ENCODE assay signal across 39 cellular contexts in the genomic region with DNA sequence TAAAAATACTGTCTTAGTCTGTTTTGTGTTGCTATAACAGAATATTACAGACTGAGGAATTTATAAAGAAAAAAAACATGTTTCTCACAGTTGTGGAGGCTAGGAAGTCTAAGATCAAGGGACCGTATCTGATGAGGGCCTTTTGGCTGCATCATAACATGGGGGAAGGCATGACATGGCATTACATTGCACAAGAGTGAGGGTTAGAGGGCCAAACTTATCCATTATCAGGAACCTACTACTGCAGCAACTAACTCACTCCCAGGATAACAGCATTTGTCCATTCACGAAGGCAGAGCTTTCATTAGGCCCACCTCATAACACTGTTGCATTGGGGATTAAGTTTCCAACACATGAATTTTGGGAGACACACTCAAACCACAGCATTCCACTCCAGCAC. TPM values are rescaled to one million over a fixed set of nuclear protein-coding genes. Genes with fewer than 3 reads are reported as not detected.
"Had no signal": no experiment of that assay in that cellular context is flagged by ENCODE, and none has a peak within 500 bp of the region (broad histone marks: within the 10 kb centered on the region; RNA-seq: fewer than 3 reads in every experiment).

No MANE protein-coding gene starts in this region.

- H3K4me3 Mint-ChIP-seq: activated naive CD4-positive, alpha-beta T cell treated with anti-CD3 and anti-CD28 coated beads for 36 hours; activated naive CD4-positive, alpha-beta T cell treated with anti-CD3 and anti-CD28 coated beads, Interleukin-2, amount 10 ng/mL, durations not matched to agents 7 days and 5 days; activated naive CD4-positive, alpha-beta T cell treated with anti-CD3 and anti-CD28 coated beads, Interleukin-2, amount 50 U/mL, for 24 hours; activated naive CD8-positive, alpha-beta T cell; activated naive CD8-positive, alpha-beta T cell treated with anti-CD3 and anti-CD28 coated beads for 36 hours; activated naive CD8-positive, alpha-beta T cell treated with anti-CD3 and anti-CD28 coated beads, Interleukin-2, amount 10 ng/mL, durations not matched to agents 7 days and 5 days; activated naive CD8-positive, alpha-beta T cell treated with anti-CD3 and anti-CD28 coated beads, Interleukin-2, amount 50 U/mL, for 24 hours; activated T-cell treated with anti-CD3 and anti-CD28 coated beads, Interleukin-2, amount 50 U/mL, for 24 hours; activated T-cell treated with anti-CD3 and anti-CD28 coated beads, Interleukin-2, amount 50 U/mL, for 4 hours; activated T-cell treated with anti-CD3 and anti-CD28 coated beads, Interleukin-2, amount 50 U/mL, for 72 hours; activated T-helper 1 cell treated with anti-CD3 and anti-CD28 coated beads, Interleukin-12 subunit alpha, Interleukin-12 subunit beta, Interleukin-2, Interleukin-4 antibody, amounts not matched to agents 30 ng/mL and 10 ng/mL and 1 ng/mL, durations not matched to agents 14 hours and 24 hours and 36 hours; activated T-helper 17 cell treated with anti-CD3 and anti-CD28 coated beads, Interleukin-2, amount 50 U/mL, for 72 hours; brain; central memory CD8-positive, alpha-beta T cell had no signal

- H3K27me3 Mint-ChIP-seq: activated naive CD4-positive, alpha-beta T cell treated with anti-CD3 and anti-CD28 coated beads, Interleukin-2, amount 10 ng/mL, durations not matched to agents 7 days and 5 days; brain had no signal

- H3K36me3 ChIP-seq: adrenal gland, ascending aorta, brain microvascular endothelial cell, breast epithelium, cardiac muscle cell had no signal

- H3K27ac ChIP-seq: adrenal gland, ascending aorta, body of pancreas, brain microvascular endothelial cell, breast epithelium, cardiac muscle cell had no signal

- ATAC-seq: activated naive CD4-positive, alpha-beta T cell treated with anti-CD3 and anti-CD28 coated beads, Interleukin-2, amount 50 U/mL, for 72 hours; activated naive CD8-positive, alpha-beta T cell treated with anti-CD3 and anti-CD28 coated beads, Interleukin-2, amount 50 U/mL, for 24 hours; activated T-cell treated with anti-CD3 and anti-CD28 coated beads, Interleukin-2, amount 50 U/mL, for 4 hours; activated T-cell treated with anti-CD3 and anti-CD28 coated beads, Interleukin-2, amount 50 U/mL, for 72 hours; activated T-helper 17 cell treated with anti-CD3 and anti-CD28 coated beads, Interleukin-2, amount 50 U/mL, for 72 hours; body of pancreas had no signal

- H3K9me3 Mint-ChIP-seq: activated naive CD4-positive, alpha-beta T cell treated with anti-CD3 and anti-CD28 coated beads, Interleukin-2, amount 10 ng/mL, durations not matched to agents 7 days and 5 days; activated naive CD4-positive, alpha-beta T cell treated with anti-CD3 and anti-CD28 coated beads, Interleukin-2, amount 50 U/mL, for 72 hours; activated naive CD8-positive, alpha-beta T cell treated with anti-CD3 and anti-CD28 coated beads, Interleukin-2, amount 10 ng/mL, durations not matched to agents 7 days and 5 days; activated naive CD8-positive, alpha-beta T cell treated with anti-CD3 and anti-CD28 coated beads, Interleukin-2, amount 50 U/mL, for 24 hours; activated T-cell treated with anti-CD3 and anti-CD28 coated beads, Interleukin-2, amount 50 U/mL, for 24 hours; activated T-cell treated with anti-CD3 and anti-CD28 coated beads, Interleukin-2, amount 50 U/mL, for 72 hours; activated T-helper 1 cell treated with anti-CD3 and anti-CD28 coated beads, Interleukin-12 subunit alpha, Interleukin-12 subunit beta, Interleukin-2, Interleukin-4 antibody, amounts not matched to agents 30 ng/mL and 10 ng/mL and 1 ng/mL, durations not matched to agents 14 hours and 24 hours and 36 hours; activated T-helper 17 cell treated with anti-CD3 and anti-CD28 coated beads, Interleukin-2, amount 50 U/mL, for 72 hours; activated T-helper 2 cell treated with anti-CD3 and anti-CD28 coated beads, Interferon-gamma antibody, Interleukin-2, Interleukin-4, amounts not matched to agents 10 μg/mL and 5 μg/mL and 100 μg/mL, durations not matched to agents 14 hours and 24 hours and 36 hours; central memory CD8-positive, alpha-beta T cell had no signal

- H3K27me3 ChIP-seq: adrenal gland, ascending aorta, body of pancreas, brain microvascular endothelial cell, breast epithelium, cardiac muscle cell had no signal

- H3K4me1 Mint-ChIP-seq: activated naive CD4-positive, alpha-beta T cell treated with anti-CD3 and anti-CD28 coated beads, Interleukin-2, amount 10 ng/mL, durations not matched to agents 7 days and 5 days; activated naive CD4-positive, alpha-beta T cell treated with anti-CD3 and anti-CD28 coated beads, Interleukin-2, amount 50 U/mL, for 24 hours; activated naive CD8-positive, alpha-beta T cell treated with anti-CD3 and anti-CD28 coated beads for 36 hours; activated naive CD8-positive, alpha-beta T cell treated with anti-CD3 and anti-CD28 coated beads, Interleukin-2, amount 10 ng/mL, durations not matched to agents 7 days and 5 days; activated naive CD8-positive, alpha-beta T cell treated with anti-CD3 and anti-CD28 coated beads, Interleukin-2, amount 50 U/mL, for 24 hours; activated T-helper 17 cell treated with anti-CD3 and anti-CD28 coated beads, Interleukin-2, amount 50 U/mL, for 72 hours; brain; central memory CD8-positive, alpha-beta T cell had no signal

- DNase-seq: activated effector memory CD4-positive, alpha-beta T cell treated with anti-CD3 and anti-CD28 coated beads, Interleukin-2, amount 50 U/mL, for 16 hours; activated effector memory CD4-positive, alpha-beta T cell treated with Interleukin-2 at 50 U/mL for 16 hours; activated gamma-delta T cell; activated gamma-delta T cell treated with Interleukin-2 at 50 U/mL for 16 hours; activated naive CD4-positive, alpha-beta T cell; activated naive CD4-positive, alpha-beta T cell treated with anti-CD3 and anti-CD28 coated beads for 36 hours; activated naive CD4-positive, alpha-beta T cell treated with anti-CD3 and anti-CD28 coated beads, Interleukin-2, amount 10 ng/mL, durations not matched to agents 7 days and 5 days; activated naive CD4-positive, alpha-beta T cell treated with anti-CD3 and anti-CD28 coated beads, Interleukin-2, amount 50 U/mL, for 16 hours; activated naive CD4-positive, alpha-beta T cell treated with Interleukin-2 at 50 U/mL for 16 hours; activated naive CD8-positive, alpha-beta T cell treated with anti-CD3 and anti-CD28 coated beads for 36 hours; activated naive CD8-positive, alpha-beta T cell treated with anti-CD3 and anti-CD28 coated beads, Interleukin-2, amount 10 ng/mL, durations not matched to agents 7 days and 5 days; activated naive CD8-positive, alpha-beta T cell treated with anti-CD3 and anti-CD28 coated beads, Interleukin-2, amount 50 U/mL, for 24 hours; activated T-cell treated with anti-CD3 and anti-CD28 coated beads, Interleukin-2, amount 50 U/mL, for 24 hours; activated T-cell treated with anti-CD3 and anti-CD28 coated beads, Interleukin-2, amount 50 U/mL, for 4 hours; activated T-cell treated with anti-CD3 and anti-CD28 coated beads, Interleukin-2, amount 50 U/mL, for 48 hours; activated T-cell treated with anti-CD3 and anti-CD28 coated beads, Interleukin-2, amount 50 U/mL, for 72 hours; adrenal gland; amniotic stem cell; amygdala; anterior cingulate cortex; aorta; body of pancreas; brain microvascular endothelial cell; caudate nucleus; central memory CD4-positive, alpha-beta T cell; cerebellar nuclear complex had no signal

- H3K27ac Mint-ChIP-seq: activated naive CD4-positive, alpha-beta T cell treated with anti-CD3 and anti-CD28 coated beads for 36 hours; activated naive CD4-positive, alpha-beta T cell treated with anti-CD3 and anti-CD28 coated beads, Interleukin-2, amount 10 ng/mL, durations not matched to agents 7 days and 5 days; activated naive CD4-positive, alpha-beta T cell treated with anti-CD3 and anti-CD28 coated beads, Interleukin-2, amount 50 U/mL, for 24 hours; activated naive CD4-positive, alpha-beta T cell treated with anti-CD3 and anti-CD28 coated beads, Interleukin-2, amount 50 U/mL, for 72 hours; activated naive CD8-positive, alpha-beta T cell; activated naive CD8-positive, alpha-beta T cell treated with anti-CD3 and anti-CD28 coated beads for 36 hours; activated naive CD8-positive, alpha-beta T cell treated with anti-CD3 and anti-CD28 coated beads, Interleukin-2, amount 10 ng/mL, durations not matched to agents 7 days and 5 days; activated naive CD8-positive, alpha-beta T cell treated with anti-CD3 and anti-CD28 coated beads, Interleukin-2, amount 50 U/mL, for 24 hours; activated T-cell treated with anti-CD3 and anti-CD28 coated beads, Interleukin-2, amount 50 U/mL, for 24 hours; activated T-cell treated with anti-CD3 and anti-CD28 coated beads, Interleukin-2, amount 50 U/mL, for 72 hours; activated T-helper 1 cell treated with anti-CD3 and anti-CD28 coated beads, Interleukin-12 subunit alpha, Interleukin-12 subunit beta, Interleukin-2, Interleukin-4 antibody, amounts not matched to agents 30 ng/mL and 10 ng/mL and 1 ng/mL, durations not matched to agents 14 hours and 24 hours and 36 hours; activated T-helper 17 cell treated with anti-CD3 and anti-CD28 coated beads, Interleukin-2, amount 50 U/mL, for 72 hours; activated T-helper 2 cell treated with anti-CD3 and anti-CD28 coated beads, Interferon-gamma antibody, Interleukin-2, Interleukin-4, amounts not matched to agents 10 μg/mL and 5 μg/mL and 100 μg/mL, durations not matched to agents 14 hours and 24 hours and 36 hours; brain had no signal

- H3K9me3 ChIP-seq: adrenal gland, ascending aorta, body of pancreas, breast epithelium had no signal

- H3K36me3 Mint-ChIP-seq: activated naive CD4-positive, alpha-beta T cell treated with anti-CD3 and anti-CD28 coated beads, Interleukin-2, amount 10 ng/mL, durations not matched to agents 7 days and 5 days; activated naive CD4-positive, alpha-beta T cell treated with anti-CD3 and anti-CD28 coated beads, Interleukin-2, amount 50 U/mL, for 24 hours; activated naive CD4-positive, alpha-beta T cell treated with anti-CD3 and anti-CD28 coated beads, Interleukin-2, amount 50 U/mL, for 72 hours; activated naive CD8-positive, alpha-beta T cell; activated naive CD8-positive, alpha-beta T cell treated with anti-CD3 and anti-CD28 coated beads for 36 hours; activated naive CD8-positive, alpha-beta T cell treated with anti-CD3 and anti-CD28 coated beads, Interleukin-2, amount 10 ng/mL, durations not matched to agents 7 days and 5 days; brain had no signal

- H3K4me3 ChIP-seq: adrenal gland, ascending aorta, body of pancreas, breast epithelium, cardiac muscle cell had no signal

- H3K4me1 ChIP-seq: adrenal gland, ascending aorta, body of pancreas, breast epithelium had no signal

- FAIRE-seq: astrocyte, bronchial epithelial cell had no signal

RNA-seq across cellular contexts. Expression of a gene that starts 30.3 kb away (rescaled TPM):
- total RNA-seq: activated naive CD8-positive, alpha-beta T cell treated with anti-CD3 and anti-CD28 coated beads, Interleukin-2, amount 10 ng/mL, durations not matched to agents 7 days and 5 days had no signal
